In the genomic region with DNA sequence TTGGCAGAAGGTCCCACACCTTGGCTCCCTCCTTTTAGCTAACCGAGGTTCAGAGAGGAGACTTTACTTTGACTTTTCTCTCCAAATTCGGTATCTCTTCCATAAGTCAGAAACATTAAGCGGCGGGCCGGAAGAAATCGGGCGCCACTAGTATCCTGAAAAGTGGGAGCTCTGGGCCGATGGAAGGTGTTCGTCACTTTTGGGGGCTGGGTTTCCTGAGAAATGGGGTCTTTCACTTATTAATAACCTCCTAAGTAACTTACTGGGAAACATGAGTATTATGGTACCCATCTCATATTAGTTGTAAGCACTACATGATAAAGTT, we compare ENCODE assay signal across 8 cellular contexts. TPM values are rescaled to one million over a fixed set of nuclear protein-coding genes. Genes with fewer than 3 reads are reported as not detected.
DNase-seq lines count a peak whose midpoint lies in the region; ATAC-seq, FAIRE-seq and TF ChIP-seq lines count a peak whose summit lies in the region.

No MANE protein-coding gene starts in this region.

- intact Hi-C loops in heart left ventricle (cut with DNase I): loop anchor here in 7 of 10 donors (2.0 to 5.0 kb wide), 3 partner anchors 85 to 100 kb away; partner anchors contain the start of gene NR4A3 (in 7 of the 7)
- intact Hi-C loops in Right ventricle myocardium superior (cut with DNase I): no loop called here
- intact Hi-C loops in K562 (cut with micrococcal nuclease): loop anchor here (2.0 kb wide), 1 partner anchor 86 kb away; the partner anchor contains the start of gene NR4A3
- intact Hi-C loops in vagina (cut with DNase I): loop anchor here (2.0 kb wide), 1 partner anchor 84 kb away; no protein-coding TSS in a partner anchor

- 5 to 13% (median 8%) methylated on average over 9 of the region's 9 CpGs for WGBS in heart left ventricle, 4 donors
- 3% methylated on average over 9 of the region's 9 CpGs for WGBS in K562 (ENCODE audit: insufficient coverage, low coverage, missing lambda C conversion rate)
- WGBS in mesendoderm (ENCODE audit: extremely low coverage, insufficient coverage, low lambda C conversion rate): no CpG with 5 or more reads among the region's 9 CpGs

- POLR2A ChIA-PET in K562 (lab: Yijun Ruan, JAX): interaction anchor here (0.6 to 2.5 kb wide), 6 partner anchors 9 to 1247 kb away, joined by 3 to 12 read pairs (median 4); no protein-coding TSS in a partner anchor

- no peak overlapping the region for H2BK5ac ChIP-seq in mesendoderm (ENCODE audit: low read length)

- no peak for TF ChIP-seq EP300 in K562 (IDR thresholded peaks at IDR 0.05; ENCODE audit: low read length)

- H3K36me3 ChIP-seq in heart left ventricle (peaks cover 0 to 11% (median 3%) of the 10 kb centered on the region in 9 donors), K562 (ENCODE audit: control insufficient read depth, insufficient read depth, low read length) (no peaks in the 10 kb centered on the region), mesendoderm (ENCODE audit: control insufficient read depth, insufficient read depth, low read length) (no peaks in the 10 kb centered on the region), vagina (no peaks in the 10 kb centered on the region)

- H3K4me1 ChIP-seq in heart left ventricle (peaks cover 0 to 27% (median 13%) of the 10 kb centered on the region in 12 donors), K562 (replicated peaks in 1 of 2; ENCODE audit: control insufficient read depth in 2 of 2, insufficient read depth in 2 of 2, low read length in 2 of 2) (peaks cover 0 to 6% of the 10 kb centered on the region in 2 experiments; a peak in 2 of 5 replicates), mesendoderm (ENCODE audit: control insufficient read depth, low read depth, low read length) (no peaks in the 10 kb centered on the region), vagina (peaks cover 37% of the 10 kb centered on the region)

- no TSS peak for BruUV-seq in K562 (replicated peaks; lab: Mats Ljungman, UMichigan)

- H2BK120ac ChIP-seq in mesendoderm (ENCODE audit: low read depth, low read length): no peak overlapping the region

- no peaks in the 10 kb centered on the region for H4K20me1 ChIP-seq in K562 (replicated peaks; ENCODE audit: control insufficient read depth, insufficient read depth, low read length)

- ATAC-seq in heart left ventricle: no peak
- no peak for ATAC-seq in Right ventricle myocardium superior (ENCODE audit: poor library complexity)
- ATAC-seq in K562: no peak; the same call in 2 of the 3 replicates

- H2AFZ ChIP-seq in K562 (ENCODE audit: low read depth, low read length): peak overlapping the region; percentile 98

- no peak overlapping the region for H2BK15ac ChIP-seq in mesendoderm (replicated peaks; ENCODE audit: low read depth)

- CTCF ChIA-PET in K562 (lab: Yijun Ruan, JAX; ENCODE audit: low intra/inter-chr PET ratio): no interaction called here

- H3K4me3 ChIP-seq in heart left ventricle (peak overlapping the region; percentile 62 to 100 (median 92)), K562 (peak overlapping the region; percentile 96), mesendoderm (ENCODE audit: low read length) (peak overlapping the region; percentile 85), vagina (peak overlapping the region; percentile 71 to 90)

- H4K8ac ChIP-seq in mesendoderm (ENCODE audit: low read depth, low read length): no peak overlapping the region

- in situ Hi-C loops in K562 (cut with MboI): no loop called here

- no peaks in the 10 kb centered on the region for H3K9me3 ChIP-seq in heart left ventricle
- H3K9me3 ChIP-seq in K562 (replicated peaks; ENCODE audit: control insufficient read depth, insufficient read depth, low read depth, low read length): no peaks in the 10 kb centered on the region
- no peaks in the 10 kb centered on the region for H3K9me3 ChIP-seq in vagina

- no peak overlapping the region for H4K5ac ChIP-seq in mesendoderm (ENCODE audit: low read length)

- no peaks in the 10 kb centered on the region for H3K9me1 ChIP-seq in K562 (ENCODE audit: control insufficient read depth, insufficient read depth, low read length)

- H3K9ac ChIP-seq in K562 (ENCODE audit: insufficient read depth in 1 of 2, low read depth in 2 of 2, low read length in 2 of 2): peak overlapping the region; percentile 86 to 99
- H3K9ac ChIP-seq in mesendoderm (ENCODE audit: low read length): peak overlapping the region; percentile 89

- H3K56ac ChIP-seq in mesendoderm (ENCODE audit: low read length): peak overlapping the region; percentile 95

- no peak for TF ChIP-seq POLR2A in heart left ventricle (IDR thresholded peaks at IDR 0.05)
- TF ChIP-seq POLR2A in K562 (conservative IDR thresholded peaks at IDR 0.05): no peak
- TF ChIP-seq POLR2A in vagina (IDR thresholded peaks at IDR 0.05): no peak

- H3K4me2 ChIP-seq in K562 (ENCODE audit: insufficient read depth, low read length) (peak overlapping the region; percentile 85), mesendoderm (ENCODE audit: low read length) (peak overlapping the region; percentile 84)

- H3K27ac ChIP-seq in heart left ventricle (peak overlapping the region; percentile 90 to 99 (median 96)), K562 (ENCODE audit: extremely low read depth, low read depth, low read length) (peak overlapping the region; percentile 95), mesendoderm (ENCODE audit: low read depth, low read length) (no peak overlapping the region), vagina (peak overlapping the region; percentile 97)

- TF ChIP-seq RAD21 in K562 (CRISPR knock-in tag; conservative IDR thresholded peaks at IDR 0.05 in 1 of 2, IDR thresholded peaks at IDR 0.05 in 1 of 2): no peak

- TF ChIP-seq CTCF in heart left ventricle (IDR thresholded peaks at IDR 0.05) (no peak), K562 (IDR thresholded peaks at IDR 0.05 in 2 of 3, conservative IDR thresholded peaks at IDR 0.05 in 1 of 3; ENCODE audit: insufficient read depth in 2 of 3, low read depth in 1 of 3, low read length in 3 of 3) (no peak), vagina (IDR thresholded peaks at IDR 0.05) (no peak)

- no peaks in the 10 kb centered on the region for H3K79me1 ChIP-seq in mesendoderm (ENCODE audit: low read length)

- DNase-seq in heart left ventricle: no peak
- no peak for DNase-seq in Right ventricle myocardium superior
- no peak for DNase-seq in K562 (ENCODE audit: extremely low read depth in 1 of 4, low spot score in 3 of 4)
- no peak for DNase-seq in mesendoderm
- no peak for DNase-seq in vagina (ENCODE audit: extremely low spot score in 2 of 2)
- no peak for DNase-seq in stimulated activated naive CD4-positive, alpha-beta T cell treated with Interleukin-2 at 50 U/mL for 16 hours (lab: John Stamatoyannopoulos, UW)
- DNase-seq in H4 (ENCODE audit: low spot score): no peak
- DNase-seq in NCI-H2029 treated with DMSO at 0.1 percent for 48 hours (lab: John Stamatoyannopoulos, UW): no peak

- H3K79me2 ChIP-seq in K562 (ENCODE audit: control insufficient read depth, insufficient read depth, low read length) (peaks cover 28% of the 10 kb centered on the region; the same call in 2 of the 3 replicates), mesendoderm (ENCODE audit: control insufficient read depth, insufficient read depth, low read length) (no peaks in the 10 kb centered on the region)

- H3K4ac ChIP-seq in mesendoderm (ENCODE audit: low read depth, low read length): no peak overlapping the region

- H3K27me3 ChIP-seq in heart left ventricle (no peaks in the 10 kb centered on the region), K562 (ENCODE audit: control insufficient read depth in 2 of 2, insufficient read depth in 2 of 2, low read length in 2 of 2) (no peaks in the 10 kb centered on the region), mesendoderm (ENCODE audit: insufficient read depth, low read length, poor library complexity) (no peaks in the 10 kb centered on the region), vagina (no peaks in the 10 kb centered on the region)

- H2AK5ac ChIP-seq in mesendoderm (ENCODE audit: low read length): no peak overlapping the region

- FAIRE-seq in K562 (lab: Jason Lieb, UNC): no peak

- H3K23ac ChIP-seq in mesendoderm (ENCODE audit: low read length): no peak overlapping the region

- H3K18ac ChIP-seq in mesendoderm (ENCODE audit: low read length): peak overlapping the region; percentile 72

TF ChIP-seq in K562, 482 proteins besides CTCF, POLR2A, EP300 and RAD21 (continues in another document):
- no peak for TF ChIP-seq NFRKB (IDR thresholded peaks at IDR 0.05; ENCODE audit: low read depth)

RNA-seq across cellular contexts. Expression of gene STX17, which starts 0.7 kb away (rescaled TPM):
- total RNA-seq in heart left ventricle (10 to 100 TPM; 15.4 to 29.1 (median 23.7) TPM), Right ventricle myocardium superior (20.1 TPM), K562 (2014; rRNA removed) (14.7 and 16.9 TPM in 2 replicates), K562 (2014; rRNA removed; fragmentation: Illumina TruSeq; extraction: Trizol) (25.1 and 29.3 TPM in 2 replicates), K562 (2015; rRNA removed; fragmentation: Illumina TruSeq; extraction: Trizol) (20.1 and 21.7 TPM in 2 replicates), K562 (2021) (21.8 and 23.7 TPM in 2 replicates), vagina (55.7 TPM)
- polyA plus RNA-seq in heart left ventricle (10 to 100 TPM in 1 of 2 donors, 1 to 10 TPM in 1; 5.8 to 10.5 TPM), K562 (2011; rRNA removed) (14.3 and 19.0 TPM in 2 replicates), K562 (2014; fragmentation: Illumina TruSeq; extraction: Trizol) (17.7 and 21.0 TPM in 2 replicates), K562 (2014; fragmentation: Nextera tagmentation; extraction: Ambion mirVana) (10 to 100 TPM; 14.9 to 17.1 TPM), K562 (2014; rRNA removed) (14.4 and 14.7 TPM in 2 replicates)
- 17.6 and 36.6 TPM in 2 replicates for total RNA-seq in K562 (2011; cell fraction: chromatin; rRNA removed; ENCODE audit: low replicate concordance)
- 6.5 and 9.5 TPM in 2 replicates for total RNA-seq in K562 (2011; cell fraction: nucleolus; rRNA removed)
- 21.1 and 37.1 TPM in 2 replicates for total RNA-seq in K562 (2011; cell fraction: nucleoplasm; rRNA removed)
- 5.3 and 10.3 TPM in 2 replicates for polyA plus RNA-seq in K562 (2011; cell fraction: cytosol; rRNA removed)
- polyA plus RNA-seq in K562 (2011; cell fraction: nucleus; rRNA removed): 13.9 and 16.4 TPM in 2 replicates
- 13.6 and 15.0 TPM in 2 replicates for polyA plus RNA-seq in K562 (2012)
- polyA minus RNA-seq in K562 (2011; rRNA and poly(A)+ RNA removed): 28.1 and 32.4 TPM in 2 replicates
- polyA minus RNA-seq in K562 (2011; cell fraction: cytosol; rRNA and poly(A)+ RNA removed): 13.3 and 16.6 TPM in 2 replicates
- polyA minus RNA-seq in K562 (2011; cell fraction: nucleus; rRNA and poly(A)+ RNA removed): 16.2 and 28.8 TPM in 2 replicates
- polyA plus RNA-seq in mesendoderm (2013, experiment 1 of 2): 6.9 TPM
- polyA plus RNA-seq in mesendoderm (2013, experiment 2 of 2): 6.7 TPM
- 14.2 and 17.9 TPM in 2 replicates for total RNA-seq in H4 (2014; rRNA removed; shearing (Covaris generic))
